ENCODE assay signal across 24 cellular contexts in the genomic region with DNA sequence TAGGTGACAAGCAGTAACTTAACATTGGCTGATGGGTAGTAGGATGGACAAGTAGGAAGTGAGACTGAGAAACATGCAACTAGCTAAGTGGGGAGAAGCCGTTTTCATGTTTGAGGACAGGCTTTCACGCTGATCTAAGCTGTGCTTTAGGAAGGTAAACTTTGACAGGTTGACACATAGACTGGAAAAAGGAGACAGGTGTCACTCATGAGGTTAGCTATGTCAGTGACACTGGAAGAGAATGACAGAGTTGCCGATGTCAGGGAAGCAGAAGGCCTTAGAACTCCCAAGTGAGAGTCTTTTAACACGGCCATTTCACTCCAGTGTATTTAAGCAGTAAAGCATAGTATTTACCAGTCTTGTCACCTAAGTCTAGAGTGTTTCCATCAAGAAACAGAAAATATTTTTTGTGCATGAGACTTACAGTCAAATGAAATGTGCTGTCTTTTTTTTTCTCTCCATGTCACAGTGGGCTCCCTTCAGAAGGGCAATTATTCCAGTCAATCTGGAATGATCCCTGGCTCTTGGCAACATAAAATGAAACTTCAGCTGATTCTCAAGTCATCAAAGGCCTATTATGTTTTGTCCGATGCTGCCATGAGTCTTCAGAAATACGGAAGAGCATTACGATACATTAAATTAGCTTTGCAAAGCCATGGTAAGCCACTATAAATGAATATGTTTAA. TPM values are rescaled to one million over a fixed set of nuclear protein-coding genes. Genes with fewer than 3 reads are reported as not detected.
"Had no signal": no experiment of that assay in that cellular context is flagged by ENCODE, and none has a peak within 500 bp of the region (broad histone marks: within the 10 kb centered on the region; RNA-seq: fewer than 3 reads in every experiment).

No MANE protein-coding gene starts in this region.

- H3K4me3 ChIP-seq: MG63, SK-N-MC had no signal

- H3K27ac ChIP-seq: SK-N-MC, VCaP had no signal

- DNase-seq: activated CD4-positive, alpha-beta memory T cell treated with anti-CD3 and anti-CD28 coated beads, Interleukin-2, amount 10 ng/mL, durations not matched to agents 7 days and 5 days; activated CD4-positive, alpha-beta T cell treated with anti-CD3 and anti-CD28 coated beads for 36 hours; activated CD4-positive, alpha-beta T cell treated with anti-CD3 and anti-CD28 coated beads, Interleukin-2, amount 50 U/mL, for 1 hour; activated CD4-positive, CD25-positive, alpha-beta regulatory T cell; activated T-cell treated with anti-CD3 and anti-CD28 coated beads for 4 hours; MG63; NCI-H1105; NCI-H1436; NCI-H187; NCI-H2081; NCI-H510A treated with DMSO at 0.1 percent for 48 hours; NCI-H69; NK-92 treated with Interleukin-12 subunit alpha and Interleukin-12 subunit beta, amount 100 ng/mL, for 24 hours; OCI-M1; RPMI8226; T-cell had no signal

- H3K4me1 Mint-ChIP-seq: activated CD4-positive, alpha-beta memory T cell treated with anti-CD3 and anti-CD28 coated beads, Interleukin-2, amount 10 ng/mL, durations not matched to agents 7 days and 5 days; activated CD4-positive, alpha-beta T cell treated with anti-CD3 and anti-CD28 coated beads for 36 hours; activated naive CD4-positive, alpha-beta T cell treated with anti-CD3 and anti-CD28 coated beads, Interleukin-2, amount 50 U/mL, for 24 hours had no signal

- H3K9me3 Mint-ChIP-seq: activated CD4-positive, alpha-beta memory T cell treated with anti-CD3 and anti-CD28 coated beads, Interleukin-2, amount 10 ng/mL, durations not matched to agents 7 days and 5 days; activated naive CD4-positive, alpha-beta T cell treated with anti-CD3 and anti-CD28 coated beads, Interleukin-2, amount 50 U/mL, for 24 hours; T-cell had no signal

- ATAC-seq: activated CD4-positive, alpha-beta T cell treated with anti-CD3 and anti-CD28 coated beads for 36 hours; Panc1; Right ventricle myocardium inferior; T-cell had no signal

- H3K27ac Mint-ChIP-seq: activated CD4-positive, alpha-beta memory T cell treated with anti-CD3 and anti-CD28 coated beads, Interleukin-2, amount 10 ng/mL, durations not matched to agents 7 days and 5 days; activated CD4-positive, alpha-beta T cell treated with anti-CD3 and anti-CD28 coated beads for 36 hours; activated naive CD4-positive, alpha-beta T cell treated with anti-CD3 and anti-CD28 coated beads, Interleukin-2, amount 50 U/mL, for 24 hours; T-cell had no signal

- H3K27me3 ChIP-seq: MG63 had no signal

- H3K4me3 Mint-ChIP-seq: activated CD4-positive, alpha-beta memory T cell treated with anti-CD3 and anti-CD28 coated beads, Interleukin-2, amount 10 ng/mL, durations not matched to agents 7 days and 5 days; activated CD4-positive, alpha-beta T cell treated with anti-CD3 and anti-CD28 coated beads for 36 hours; activated naive CD4-positive, alpha-beta T cell treated with anti-CD3 and anti-CD28 coated beads, Interleukin-2, amount 50 U/mL, for 24 hours; T-cell had no signal

- H3K27me3 Mint-ChIP-seq: activated CD4-positive, alpha-beta memory T cell treated with anti-CD3 and anti-CD28 coated beads, Interleukin-2, amount 10 ng/mL, durations not matched to agents 7 days and 5 days; activated CD4-positive, alpha-beta T cell treated with anti-CD3 and anti-CD28 coated beads for 36 hours; activated naive CD4-positive, alpha-beta T cell treated with anti-CD3 and anti-CD28 coated beads, Interleukin-2, amount 50 U/mL, for 24 hours; T-cell had no signal

RNA-seq across cellular contexts. Expression of a gene that starts 35.5 kb away (rescaled TPM):
- total RNA-seq: activated CD4-positive, alpha-beta memory T cell treated with anti-CD3 and anti-CD28 coated beads, Interleukin-2, amount 10 ng/mL, durations not matched to agents 7 days and 5 days; activated CD4-positive, alpha-beta T cell treated with anti-CD3 and anti-CD28 coated beads for 36 hours; activated CD8-positive, alpha-beta memory T cell treated with anti-CD3 and anti-CD28 coated beads for 36 hours; Right ventricle myocardium inferior had no signal

RNA-seq across cellular contexts. Expression of a gene that starts 57.2 kb away (rescaled TPM):
- total RNA-seq: activated CD4-positive, alpha-beta memory T cell treated with anti-CD3 and anti-CD28 coated beads, Interleukin-2, amount 10 ng/mL, durations not matched to agents 7 days and 5 days; activated CD4-positive, alpha-beta T cell treated with anti-CD3 and anti-CD28 coated beads for 36 hours; activated CD8-positive, alpha-beta memory T cell treated with anti-CD3 and anti-CD28 coated beads for 36 hours; Right ventricle myocardium inferior; T-cell; T-helper 2 cell treated with Interferon-gamma antibody and Interleukin-4, amounts not matched to agents 100 ng/mL and 5 ng/mL, for 36 hours had no signal
- polyA plus RNA-seq: adipose tissue had no signal
